ENCODE assay signal across 7 cellular contexts in the genomic region with DNA sequence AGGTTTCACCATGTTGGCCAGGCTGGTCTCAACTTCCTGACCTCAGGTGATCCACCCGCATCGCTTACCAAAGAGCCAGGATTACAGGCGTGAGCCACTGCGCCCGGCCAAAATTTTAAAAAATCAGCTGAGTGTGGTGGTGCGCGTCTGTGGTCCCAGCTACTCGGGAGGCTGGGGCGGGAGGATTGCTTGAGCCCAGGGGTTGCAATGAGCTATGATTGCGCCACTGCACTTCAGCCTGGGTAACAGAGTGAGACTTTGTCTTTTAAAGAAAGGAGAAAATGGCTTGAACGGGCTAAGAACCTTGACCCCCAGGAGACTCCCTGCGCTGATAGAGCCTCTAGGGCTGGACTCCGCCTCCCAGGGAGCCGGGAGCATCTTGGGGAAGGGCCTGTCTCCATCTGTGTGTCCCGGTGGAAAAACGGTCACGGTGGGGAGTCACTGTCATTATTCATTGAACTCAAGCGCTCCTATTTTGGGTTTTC. TPM values are rescaled to one million over a fixed set of nuclear protein-coding genes. Genes with fewer than 3 reads are reported as not detected.
DNase-seq lines count a peak whose midpoint lies in the region; ATAC-seq, FAIRE-seq and TF ChIP-seq lines count a peak whose summit lies in the region.

No MANE protein-coding gene starts in this region.

- TF ChIP-seq EP300 in gastroesophageal sphincter (IDR thresholded peaks at IDR 0.05): no peak

- TF ChIP-seq POLR2A in gastroesophageal sphincter (IDR thresholded peaks at IDR 0.05): no peak

- WGBS in gastroesophageal sphincter (ENCODE audit: low coverage in 1 of 2), 2 donors: 0% methylated on average over 7 of the region's 18 CpGs; no CpG with 5 or more reads in 1 of the 2 donors

- no peak for TF ChIP-seq CTCF in WI38 (IDR thresholded peaks at IDR 0.05; ENCODE audit: low read depth, low read length)
- no peak for TF ChIP-seq CTCF in gastroesophageal sphincter (IDR thresholded peaks at IDR 0.05)

- H3K4me3 ChIP-seq in WI38 (ENCODE audit: low read depth, low read length): peak overlapping the region; percentile 78
- H3K4me3 ChIP-seq in gastroesophageal sphincter: peak overlapping the region; percentile 38 to 94
- peak overlapping the region; percentile 94 for H3K4me3 ChIP-seq in rectal smooth muscle tissue (ENCODE audit: low read length)

- H3K4me1 ChIP-seq in gastroesophageal sphincter (peaks cover 0 to 39% (median 0%) of the 10 kb centered on the region in 3 donors), rectal smooth muscle tissue (ENCODE audit: control insufficient read depth, insufficient read depth, low read length) (peaks cover 7% of the 10 kb centered on the region)

- H3K9ac ChIP-seq in rectal smooth muscle tissue (ENCODE audit: low read length): peak overlapping the region; percentile 84

- no peak for FAIRE-seq in HTR-8/SVneo (lab: Jason Lieb, UNC)

- H3K36me3 ChIP-seq in gastroesophageal sphincter: no peaks in the 10 kb centered on the region
- H3K36me3 ChIP-seq in rectal smooth muscle tissue (ENCODE audit: control insufficient read depth, insufficient read depth, low read length): no peaks in the 10 kb centered on the region

- DNase-seq in NCI-H510A (lab: John Stamatoyannopoulos, UW) (no peak), HTR-8/SVneo (ENCODE audit: insufficient read length, low spot score) (no peak)

- no peaks in the 10 kb centered on the region for H3K9me3 ChIP-seq in gastroesophageal sphincter

- H3K27ac ChIP-seq in gastroesophageal sphincter (peak overlapping the region; percentile 97 to 99 (median 98)), rectal smooth muscle tissue (ENCODE audit: low read depth, low read length) (peak overlapping the region; percentile 99)

- ATAC-seq in GM19025 (IDR thresholded peaks at IDR 0.05; ENCODE audit: low read depth, unreplicated experiment): peak; percentile 0
- peak; percentile 4 for ATAC-seq in HG02870 (IDR thresholded peaks at IDR 0.05; ENCODE audit: unreplicated experiment)
- ATAC-seq in gastroesophageal sphincter: peak; percentile 7

- H3K27me3 ChIP-seq in gastroesophageal sphincter: no peaks in the 10 kb centered on the region
- H3K27me3 ChIP-seq in rectal smooth muscle tissue (ENCODE audit: control insufficient read depth, insufficient read depth, low read length): no peaks in the 10 kb centered on the region

RNA-seq across cellular contexts. Expression of a gene that starts 0.8 kb away (rescaled TPM):
- 10 to 100 TPM; 13.7 to 27.9 (median 18.3) TPM for total RNA-seq in gastroesophageal sphincter
